25 cellular contexts compared by ENCODE assay signal in the genomic region with DNA sequence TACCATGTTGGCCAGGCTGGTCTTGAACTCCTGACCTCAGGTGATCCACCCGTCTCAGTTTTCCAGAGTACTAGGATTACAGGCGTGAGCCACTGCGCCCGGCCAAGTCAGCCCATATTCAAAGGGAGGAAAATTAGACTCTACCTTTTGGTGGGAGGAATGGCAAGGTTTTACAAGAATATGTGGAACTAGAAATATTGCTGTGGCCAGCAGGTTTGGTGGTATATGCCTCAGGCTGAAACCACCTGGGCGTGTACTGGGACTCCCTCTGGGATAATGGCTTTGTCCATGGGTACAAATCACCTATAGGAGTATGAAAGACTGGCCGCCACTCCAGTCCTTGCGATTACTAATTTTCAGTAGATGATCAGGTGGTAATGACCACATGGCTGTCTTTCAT.
"Had no signal": no experiment of that assay in that cellular context is flagged by ENCODE, and none has a peak within 500 bp of the region (broad histone marks: within the 10 kb centered on the region; RNA-seq: fewer than 3 reads in every experiment).

No MANE protein-coding gene starts in this region.

- H3K36me3 ChIP-seq: heart right ventricle, left ventricle myocardium inferior, neural progenitor cell, neutrophil, ovary, right atrium auricular region, right lobe of liver, stomach, thoracic aorta, tibial artery, uterus had no signal

- H3K9me3 ChIP-seq: left ventricle myocardium inferior, neutrophil, ovary, right lobe of liver, thoracic aorta, tibial artery, uterus had no signal

- H3K27me3 ChIP-seq: hepatocyte, neural progenitor cell, neutrophil, ovary, right atrium auricular region, right lobe of liver, stomach, tibial artery, uterus had no signal

- H3K4me3 ChIP-seq: heart right ventricle, hepatocyte, left ventricle myocardium inferior, lung, neural progenitor cell, ovary, right atrium auricular region, right lobe of liver, smooth muscle cell, stomach, thoracic aorta, tibial artery, uterus had no signal

- H3K27ac ChIP-seq: heart right ventricle, hepatocyte, left ventricle myocardium inferior, neural progenitor cell, neutrophil, ovary, right atrium auricular region, right lobe of liver, stomach, thoracic aorta, tibial artery, uterus had no signal

- H3K4me1 ChIP-seq: left ventricle myocardium inferior, right atrium auricular region, right lobe of liver, stomach, tibial artery, uterus had no signal

- DNase-seq: heart right ventricle; islet precursor cell; left ventricle myocardium inferior; mesendoderm; midbrain; naive thymus-derived CD8-positive, alpha-beta T cell; occipital lobe; ovary; right lobe of liver; stimulated activated CD4-positive, alpha-beta T cell treated with anti-CD3 and anti-CD28 coated beads, Interleukin-12 subunit alpha, Interleukin-12 subunit beta, amount 100 ng/mL, for 4 hours; stimulated activated CD4-positive, alpha-beta T cell treated with anti-CD3 and anti-CD28 coated beads, Interleukin-15, amount 100 ng/mL, for 24 hours; stimulated activated CD4-positive, alpha-beta T cell treated with anti-CD3 and anti-CD28 coated beads, Interleukin-2, amount 100 ng/mL, for 24 hours; stimulated activated CD4-positive, alpha-beta T cell treated with anti-CD3 and anti-CD28 coated beads, Interleukin-4, amount 100 ng/mL, for 1 hour; stimulated activated naive B cell treated with anti-CD40 and anti-IgM and Interleukin-4, amounts not matched to agents 10 μg/mL and 1 μg/mL and 100 μg/mL, for 72 hours; stimulated activated naive CD8-positive, alpha-beta T cell treated with anti-CD3 and anti-CD28 coated beads, Interleukin-15, Interleukin-2, amounts not matched to agents 100 U/mL and 50 U/mL, for 24 hours; stomach; tibial artery; uterus had no signal
